ENCODE assay signal across 2 cellular contexts in genomic region chr18:3451989-3452749, GRCh38.
TF ChIP-seq lines count a peak whose summit lies in the region.

No MANE protein-coding gene starts in this region.

TF ChIP-seq in SK-N-SH treated with all-trans-retinoic acid at 6 μM for 48 hours, 23 proteins besides CTCF, POLR2A, EP300 and RAD21 (continued from another document):
- no peak for TF ChIP-seq TSHZ2 (CRISPR knock-in tag; IDR thresholded peaks at IDR 0.05)
- no peak for TF ChIP-seq ESRRG (CRISPR knock-in tag; IDR thresholded peaks at IDR 0.05)
- TF ChIP-seq CREB5 (CRISPR knock-in tag; IDR thresholded peaks at IDR 0.05; ENCODE audit: low read depth), result no peak
- no peak; the same call in 1 of the 2 replicates for TF ChIP-seq PATZ1 (CRISPR knock-in tag; IDR thresholded peaks at IDR 0.05; ENCODE audit: borderline replicate concordance)
- no peak for TF ChIP-seq TCF4 (CRISPR knock-in tag; IDR thresholded peaks at IDR 0.05; ENCODE audit: borderline replicate concordance)
- no peak for TF ChIP-seq ZFP3 (CRISPR knock-in tag; IDR thresholded peaks at IDR 0.05)
- TF ChIP-seq PPARA (CRISPR knock-in tag; IDR thresholded peaks at IDR 0.05; ENCODE audit: borderline replicate concordance), result no peak
- no peak for TF ChIP-seq POU6F1 (CRISPR knock-in tag; IDR thresholded peaks at IDR 0.05; ENCODE audit: borderline replicate concordance, low read depth)
- TF ChIP-seq ZFP30 (CRISPR knock-in tag; IDR thresholded peaks at IDR 0.05), result no peak
- no peak for TF ChIP-seq ISL1 (CRISPR knock-in tag; IDR thresholded peaks at IDR 0.05)
- TF ChIP-seq OSR1 (CRISPR knock-in tag; IDR thresholded peaks at IDR 0.05), result no peak
- TF ChIP-seq CSRNP3 (CRISPR knock-in tag; IDR thresholded peaks at IDR 0.05), result no peak

TF ChIP-seq in GM12878, 131 proteins besides CTCF, POLR2A, EP300 and RAD21 (continued from another document):
- TF ChIP-seq ZNF687 (IDR thresholded peaks at IDR 0.05), result peak; percentile 60; the same call in 1 of the 2 replicates
- 0 out of 4 replicates have a peak, but pooled peaks of 1 of the 2 experiments have one; percentile 8 for TF ChIP-seq IKZF2 (IDR thresholded peaks at IDR 0.05)
- 0 out of 2 replicates have a peak, but pooled peaks have one; percentile 22 for TF ChIP-seq NKRF (conservative IDR thresholded peaks at IDR 0.05)
- TF ChIP-seq ASH2L (IDR thresholded peaks at IDR 0.05; ENCODE audit: borderline replicate concordance, low read depth), result no peak
- TF ChIP-seq MLLT1 (IDR thresholded peaks at IDR 0.05), result peak; percentile 64; the same call in 1 of the 2 replicates
